Comparison of ENCODE assay signal across 1 cellular context in the genomic region with DNA sequence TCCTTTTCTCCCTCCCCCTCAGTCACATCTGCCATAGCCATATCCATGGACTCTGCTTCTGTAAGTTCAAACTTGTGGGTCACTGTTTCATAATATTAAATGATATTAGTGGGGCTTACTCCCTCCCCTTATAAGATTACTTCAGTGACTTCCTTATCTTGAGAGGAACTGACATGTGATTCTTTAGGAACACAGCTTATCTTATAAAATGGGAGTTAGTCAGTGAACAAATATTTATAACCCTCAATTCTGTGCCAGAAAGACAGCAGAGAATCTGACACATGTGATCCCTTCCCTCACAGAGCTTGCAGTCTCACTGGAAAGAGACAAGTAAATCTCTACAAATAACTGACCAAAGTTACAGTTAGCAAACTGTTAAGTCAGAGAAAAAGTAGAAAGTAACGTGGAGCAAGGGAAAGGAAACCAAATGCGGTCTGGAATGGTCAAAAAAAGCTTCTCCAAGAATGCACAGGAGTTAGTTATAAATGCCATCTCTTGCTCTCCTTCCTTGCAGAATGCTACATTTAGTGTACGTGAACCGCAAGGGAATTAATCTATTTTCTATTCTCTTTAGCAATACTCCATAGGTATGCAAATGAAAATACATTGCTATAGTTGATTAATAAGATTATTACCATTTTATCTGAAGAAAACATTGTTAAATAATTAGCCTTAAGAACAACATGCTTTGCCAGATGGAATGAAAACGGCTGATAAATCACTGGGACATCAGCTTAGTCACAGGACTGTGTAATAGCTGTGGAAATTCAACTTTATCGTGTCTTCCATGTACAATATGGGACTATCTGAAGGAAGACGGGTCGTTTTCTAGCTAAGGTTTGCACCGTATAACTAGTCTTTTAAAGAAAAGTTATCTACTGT.
TF ChIP-seq lines count a peak whose summit lies in the region.

No MANE protein-coding gene starts in this region.

TF ChIP-seq in IMR-90, 13 proteins besides CTCF, POLR2A, EP300 and RAD21:
- TF ChIP-seq NFE2L2 (IDR thresholded peaks at IDR 0.05; ENCODE audit: low read depth, low read length) (no peak), RFX5 (IDR thresholded peaks at IDR 0.05; ENCODE audit: low read depth, low read length) (no peak), MAZ (IDR thresholded peaks at IDR 0.05; ENCODE audit: borderline replicate concordance, low read depth, low read length) (no peak), RCOR1 (IDR thresholded peaks at IDR 0.05; ENCODE audit: insufficient replicate concordance, low read length) (no peak)
- TF ChIP-seq, protein P1, sequence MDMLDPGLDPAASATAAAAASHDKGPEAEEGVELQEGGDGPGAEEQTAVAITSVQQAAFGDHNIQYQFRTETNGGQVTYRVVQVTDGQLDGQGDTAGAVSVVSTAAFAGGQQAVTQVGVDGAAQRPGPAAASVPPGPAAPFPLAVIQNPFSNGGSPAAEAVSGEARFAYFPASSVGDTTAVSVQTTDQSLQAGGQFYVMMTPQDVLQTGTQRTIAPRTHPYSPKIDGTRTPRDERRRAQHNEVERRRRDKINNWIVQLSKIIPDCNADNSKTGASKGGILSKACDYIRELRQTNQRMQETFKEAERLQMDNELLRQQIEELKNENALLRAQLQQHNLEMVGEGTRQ (IDR thresholded peaks at IDR 0.05; ENCODE audit: low read depth, low read length): peak; percentile 41; the same call in 1 of the 2 replicates
- TF ChIP-seq, protein P2, sequence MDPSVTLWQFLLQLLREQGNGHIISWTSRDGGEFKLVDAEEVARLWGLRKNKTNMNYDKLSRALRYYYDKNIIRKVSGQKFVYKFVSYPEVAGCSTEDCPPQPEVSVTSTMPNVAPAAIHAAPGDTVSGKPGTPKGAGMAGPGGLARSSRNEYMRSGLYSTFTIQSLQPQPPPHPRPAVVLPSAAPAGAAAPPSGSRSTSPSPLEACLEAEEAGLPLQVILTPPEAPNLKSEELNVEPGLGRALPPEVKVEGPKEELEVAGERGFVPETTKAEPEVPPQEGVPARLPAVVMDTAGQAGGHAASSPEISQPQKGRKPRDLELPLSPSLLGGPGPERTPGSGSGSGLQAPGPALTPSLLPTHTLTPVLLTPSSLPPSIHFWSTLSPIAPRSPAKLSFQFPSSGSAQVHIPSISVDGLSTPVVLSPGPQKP (IDR thresholded peaks at IDR 0.05; ENCODE audit: borderline replicate concordance, low read depth, low read length): no peak
TF ChIP-seq in IMR-90: peak in this region for 1.
